25 cellular contexts compared by ENCODE assay signal in the genomic region with DNA sequence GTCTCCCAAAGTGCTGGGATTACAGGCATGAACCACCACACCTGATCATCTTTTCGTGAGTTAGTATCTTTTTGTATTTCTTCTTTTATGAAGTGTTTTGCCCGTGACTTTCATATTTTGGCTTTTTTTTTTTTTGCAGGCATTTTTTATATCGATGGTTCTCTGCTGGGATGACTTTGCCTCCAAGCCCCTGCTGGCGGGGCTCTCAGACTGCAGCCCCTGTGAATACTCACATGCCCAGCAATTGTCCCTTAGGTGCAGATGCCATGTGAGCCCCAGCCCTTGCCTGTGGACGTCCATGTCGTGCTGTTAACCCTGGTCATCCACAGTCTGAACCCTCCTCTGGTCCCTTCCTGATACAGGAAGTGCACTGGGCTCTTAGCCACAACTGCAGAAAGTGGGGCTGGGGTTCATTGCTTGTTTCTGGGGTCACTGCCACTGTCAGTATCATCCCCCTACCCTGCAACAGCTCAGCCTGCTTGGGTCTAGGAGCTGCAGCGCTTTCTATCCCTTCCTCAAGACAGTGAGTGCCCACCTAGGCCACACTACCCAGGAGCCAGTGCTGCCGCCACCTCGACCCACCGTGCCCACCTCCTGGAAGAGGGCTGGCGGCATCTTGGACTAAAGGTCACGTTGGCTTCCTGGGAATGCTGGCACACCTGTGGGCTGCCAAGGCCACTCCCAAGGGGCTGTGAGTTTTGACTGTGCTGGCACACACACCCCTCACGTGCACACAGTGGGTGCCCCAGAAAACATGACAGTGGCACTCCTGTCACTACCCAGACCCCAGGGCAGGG. TPM values are rescaled to one million over a fixed set of nuclear protein-coding genes. Genes with fewer than 3 reads are reported as not detected.
DNase-seq lines count a peak whose midpoint lies in the region; ATAC-seq and TF ChIP-seq lines count a peak whose summit lies in the region.
"Had no signal": no experiment of that assay in that cellular context is flagged by ENCODE, and none has a peak within 500 bp of the region (broad histone marks: within the 10 kb centered on the region; RNA-seq: fewer than 3 reads in every experiment).

No MANE protein-coding gene starts in this region.

- intact Hi-C loops in sigmoid colon (cut with DNase I) = no loop called here

- peaks cover 28% of the 10 kb centered on the region for H3K4me1 ChIP-seq in RWPE2 (ENCODE audit: insufficient read depth, poor library complexity, severe bottlenecking)
- no peaks in the 10 kb centered on the region for H3K4me1 ChIP-seq in sigmoid colon

- no peak for TF ChIP-seq POLR2A in sigmoid colon (IDR thresholded peaks at IDR 0.05)

- H3K27me3 Mint-ChIP-seq in activated T-cell treated with anti-CD3 and anti-CD28 coated beads, Interleukin-2, amount 50 U/mL, for 24 hours = peaks cover 3% of the 10 kb centered on the region
- peaks cover 6% of the 10 kb centered on the region for H3K27me3 Mint-ChIP-seq in stimulated activated naive CD8-positive, alpha-beta T cell treated with anti-CD3 and anti-CD28 coated beads, Interleukin-15, amount 100 ng/mL, for 72 hours

- TF ChIP-seq EP300 in sigmoid colon (IDR thresholded peaks at IDR 0.05) = no peak

- no peak overlapping the region for H3K4me3 Mint-ChIP-seq in activated T-cell treated with anti-CD3 and anti-CD28 coated beads, Interleukin-2, amount 50 U/mL, for 24 hours
- H3K4me3 Mint-ChIP-seq in stimulated activated naive CD8-positive, alpha-beta T cell treated with anti-CD3 and anti-CD28 coated beads, Interleukin-15, amount 100 ng/mL, for 72 hours = no peak overlapping the region
- H3K4me3 Mint-ChIP-seq: activated naive CD4-positive, alpha-beta T cell treated with anti-CD3 and anti-CD28 coated beads, Interleukin-2, amount 10 ng/mL, durations not matched to agents 7 days and 5 days; activated T-cell treated with anti-CD3 and anti-CD28 coated beads, Interleukin-2, amount 50 U/mL, for 4 hours; effector memory CD8-positive, alpha-beta T cell; neural crest cell; T-helper 1 cell treated with Interleukin-12 subunit alpha and Interleukin-12 subunit beta and Interleukin-4 antibody, amounts not matched to agents 30 μg/mL and 1 μg/mL, for 36 hours had no signal

- H3K9me3 Mint-ChIP-seq in activated T-cell treated with anti-CD3 and anti-CD28 coated beads, Interleukin-2, amount 50 U/mL, for 24 hours = no peaks in the 10 kb centered on the region
- H3K9me3 Mint-ChIP-seq in stimulated activated naive CD8-positive, alpha-beta T cell treated with anti-CD3 and anti-CD28 coated beads, Interleukin-15, amount 100 ng/mL, for 72 hours = no peaks in the 10 kb centered on the region
- H3K9me3 Mint-ChIP-seq: activated T-cell treated with anti-CD3 and anti-CD28 coated beads, Interleukin-2, amount 50 U/mL, for 4 hours; effector memory CD8-positive, alpha-beta T cell; neural crest cell had no signal

- H3K36me3 ChIP-seq in RWPE2 (ENCODE audit: low read depth) (no peaks in the 10 kb centered on the region), sigmoid colon (no peaks in the 10 kb centered on the region)
- H3K36me3 ChIP-seq: esophagus squamous epithelium, SJCRH30, vagina had no signal

- no peaks in the 10 kb centered on the region for H3K9me3 ChIP-seq in RWPE2 (ENCODE audit: severe bottlenecking)
- no peaks in the 10 kb centered on the region for H3K9me3 ChIP-seq in sigmoid colon
- H3K9me3 ChIP-seq: esophagus squamous epithelium, SJCRH30, vagina had no signal

- no peak for ATAC-seq in RWPE2 (ENCODE audit: low read depth)
- no peak for ATAC-seq in HG02623 (IDR thresholded peaks at IDR 0.05; ENCODE audit: unreplicated experiment)
- ATAC-seq in stimulated activated naive CD8-positive, alpha-beta T cell treated with anti-CD3 and anti-CD28 coated beads, Interleukin-15, amount 100 ng/mL, for 72 hours = no peak
- ATAC-seq: activated T-cell treated with anti-CD3 and anti-CD28 coated beads, Interleukin-2, amount 50 U/mL, for 4 hours; effector memory CD8-positive, alpha-beta T cell had no signal

- H3K36me3 Mint-ChIP-seq in activated T-cell treated with anti-CD3 and anti-CD28 coated beads, Interleukin-2, amount 50 U/mL, for 24 hours (ENCODE audit: low read depth) = no peaks in the 10 kb centered on the region
- H3K36me3 Mint-ChIP-seq: activated naive CD4-positive, alpha-beta T cell treated with anti-CD3 and anti-CD28 coated beads, Interleukin-2, amount 10 ng/mL, durations not matched to agents 7 days and 5 days had no signal

- H3K27me3 ChIP-seq in RWPE2 (ENCODE audit: insufficient read depth, poor library complexity, severe bottlenecking) = no peaks in the 10 kb centered on the region
- H3K27me3 ChIP-seq in sigmoid colon = peaks cover 0 to 15% (median 8%) of the 10 kb centered on the region in 3 donors
- H3K27me3 ChIP-seq: SJCRH30, vagina had no signal

- H3K27ac ChIP-seq in RWPE2 (ENCODE audit: poor library complexity, severe bottlenecking) = no peak overlapping the region
- no peak overlapping the region for H3K27ac ChIP-seq in sigmoid colon
- H3K27ac ChIP-seq: esophagus squamous epithelium, HL-60, SJCRH30, vagina had no signal

- peak; percentile 15 for DNase-seq in activated T-cell treated with anti-CD3 and anti-CD28 coated beads, Interleukin-2, amount 50 U/mL, for 24 hours
- no peak for DNase-seq in activated T-cell treated with anti-CD3 and anti-CD28 coated beads, Interleukin-2, amount 50 U/mL, for 1 hour
- DNase-seq in RWPE2 (ENCODE audit: low spot score) (peak; percentile 36), islet precursor cell (peak; percentile 38), sigmoid colon (peak; percentile 45), NCI-H1436 treated with DMSO at 0.1 percent for 48 hours (lab: John Stamatoyannopoulos, UW) (no peak)
- DNase-seq in stimulated activated naive CD8-positive, alpha-beta T cell treated with anti-CD3 and anti-CD28 coated beads, Interleukin-15, amount 100 ng/mL, for 72 hours = no peak
- DNase-seq: activated CD4-positive, alpha-beta T cell treated with anti-CD3 and anti-CD28 coated beads, Interleukin-2, amount 50 U/mL, for 1 hour; activated naive CD4-positive, alpha-beta T cell treated with anti-CD3 and anti-CD28 coated beads, Interleukin-2, amount 10 ng/mL, durations not matched to agents 7 days and 5 days; activated T-cell treated with anti-CD3 and anti-CD28 coated beads, Interleukin-2, amount 50 U/mL, for 4 hours; Calu3; effector memory CD8-positive, alpha-beta T cell; esophagus squamous epithelium; midbrain; SJCRH30; stimulated activated CD4-positive, alpha-beta T cell treated with anti-CD3 and anti-CD28 coated beads, Interleukin-12 subunit alpha, Interleukin-12 subunit beta, amount 100 ng/mL, for 4 hours had no signal

- H3K4me1 Mint-ChIP-seq in activated T-cell treated with anti-CD3 and anti-CD28 coated beads, Interleukin-2, amount 50 U/mL, for 24 hours (ENCODE audit: low read depth) = no peaks in the 10 kb centered on the region
- H3K4me1 Mint-ChIP-seq in stimulated activated naive CD8-positive, alpha-beta T cell treated with anti-CD3 and anti-CD28 coated beads, Interleukin-15, amount 100 ng/mL, for 72 hours = peaks cover 21% of the 10 kb centered on the region

- WGBS in sigmoid colon, 2 donors = 65 to 81% methylated on average over 13 of the region's 13 CpGs

- H3K4me3 ChIP-seq in RWPE2 (ENCODE audit: severe bottlenecking) = no peak overlapping the region
- no peak overlapping the region for H3K4me3 ChIP-seq in sigmoid colon
- H3K4me3 ChIP-seq: esophagus squamous epithelium, SJCRH30, vagina had no signal

- no peak overlapping the region for H3K27ac Mint-ChIP-seq in activated T-cell treated with anti-CD3 and anti-CD28 coated beads, Interleukin-2, amount 50 U/mL, for 24 hours
- H3K27ac Mint-ChIP-seq in stimulated activated naive CD8-positive, alpha-beta T cell treated with anti-CD3 and anti-CD28 coated beads, Interleukin-15, amount 100 ng/mL, for 72 hours = peak overlapping the region in 1 of 2 donors; percentile 81
- H3K27ac Mint-ChIP-seq: activated naive CD4-positive, alpha-beta T cell treated with anti-CD3 and anti-CD28 coated beads, Interleukin-2, amount 10 ng/mL, durations not matched to agents 7 days and 5 days; T-helper 1 cell treated with Interleukin-12 subunit alpha and Interleukin-12 subunit beta and Interleukin-4 antibody, amounts not matched to agents 30 μg/mL and 1 μg/mL, for 36 hours had no signal

- no peak for TF ChIP-seq CTCF in RWPE2 (IDR thresholded peaks at IDR 0.05; ENCODE audit: poor library complexity, severe bottlenecking)
- TF ChIP-seq CTCF in sigmoid colon (IDR thresholded peaks at IDR 0.05) = no peak

RNA-seq across cellular contexts. Expression of a gene that starts 21.9 kb away (rescaled TPM):
- total RNA-seq in sigmoid colon = not detected
- polyA plus RNA-seq in sigmoid colon = not detected
- total RNA-seq: activated T-cell treated with anti-CD3 and anti-CD28 coated beads, Interleukin-2, amount 50 U/mL, for 4 hours; aorta; Calu3; chondrocyte; esophagus squamous epithelium; M059J; neural crest cell; SJCRH30; vagina had no signal
- polyA plus RNA-seq: aorta, BJ had no signal

Comparison
In these comparisons a context has a peak if more than half of its experiments do, and no peak if none do; other contexts are left out.
1. DNase-seq: peak in activated T-cell treated with anti-CD3 and anti-CD28 coated beads, Interleukin-2, amount 50 U/mL, for 24 hours (single experiment), RWPE2 (single experiment), islet precursor cell (single experiment) and sigmoid colon (single experiment); none in activated T-cell treated with anti-CD3 and anti-CD28 coated beads, Interleukin-2, amount 50 U/mL, for 1 hour (single experiment), NCI-H1436 treated with DMSO at 0.1 percent for 48 hours (single experiment) and stimulated activated naive CD8-positive, alpha-beta T cell treated with anti-CD3 and anti-CD28 coated beads, Interleukin-15, amount 100 ng/mL, for 72 hours (0 of 2).